1 cellular context compared by ENCODE assay signal in genomic region chr3:170978335-170978745, GRCh38.
TF ChIP-seq lines count a peak whose summit lies in the region.

No MANE protein-coding gene starts in this region.

TF ChIP-seq in SK-N-SH treated with all-trans-retinoic acid at 6 μM for 48 hours, 23 proteins besides CTCF, POLR2A, EP300 and RAD21 (continued from another document):
- TF ChIP-seq ZNF8 (CRISPR knock-in tag; IDR thresholded peaks at IDR 0.05) (no peak), ZFP30 (CRISPR knock-in tag; IDR thresholded peaks at IDR 0.05) (no peak), ZFP3 (CRISPR knock-in tag; IDR thresholded peaks at IDR 0.05) (no peak)
